Comparison of ENCODE assay signal across 19 cellular contexts in the genomic region with DNA sequence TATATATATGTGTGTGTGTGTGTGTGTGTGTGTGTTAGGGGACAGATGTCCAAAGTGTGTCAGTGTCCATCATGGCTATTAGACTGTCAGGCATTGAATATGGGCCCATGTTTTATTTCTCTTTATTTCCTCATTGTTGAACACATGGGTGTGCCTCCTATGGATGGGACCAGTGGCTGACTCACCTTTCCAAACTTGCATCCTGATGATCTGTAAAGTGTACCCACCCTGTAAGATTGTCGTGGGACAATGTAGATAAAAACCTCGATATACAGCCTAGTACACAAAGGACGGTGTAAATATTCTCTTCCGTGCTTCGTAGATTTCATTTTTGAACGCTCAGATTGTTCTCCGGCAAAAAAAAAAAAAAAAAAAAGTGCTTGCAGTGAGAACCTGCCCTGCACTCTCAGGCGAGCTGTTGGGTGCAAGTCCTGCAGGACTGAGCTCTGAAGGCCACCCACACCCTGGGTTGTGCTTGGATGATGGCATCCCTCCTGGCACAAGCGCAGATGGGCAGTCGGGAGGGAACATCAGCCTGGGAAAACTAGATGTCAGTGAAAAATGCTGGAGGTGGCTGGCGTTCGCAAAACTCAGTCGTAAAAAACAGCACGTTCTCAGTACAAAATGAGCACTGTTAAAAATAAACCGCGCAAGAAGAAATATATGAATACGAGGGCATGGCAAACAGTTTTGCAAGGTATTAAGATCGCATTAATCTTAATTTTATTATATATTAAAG.
"Had no signal": no experiment of that assay in that cellular context is flagged by ENCODE, and none has a peak within 500 bp of the region (broad histone marks: within the 10 kb centered on the region; RNA-seq: fewer than 3 reads in every experiment).

No MANE protein-coding gene starts in this region.

- H3K27ac ChIP-seq: coronary artery, upper lobe of left lung, VCaP had no signal

- ATAC-seq: activated CD8-positive, alpha-beta T cell treated with anti-CD3 and anti-CD28 coated beads, Interleukin-2, amount 10 ng/mL, durations not matched to agents 7 days and 5 days; gastrocnemius medialis; sciatic nerve; T-cell had no signal

- H3K4me3 Mint-ChIP-seq: activated CD8-positive, alpha-beta T cell treated with anti-CD3 and anti-CD28 coated beads, Interleukin-2, amount 10 ng/mL, durations not matched to agents 7 days and 5 days; activated T-helper 1 cell treated with anti-CD3 and anti-CD28 coated beads, Interleukin-12 subunit alpha, Interleukin-12 subunit beta, Interleukin-2, Interleukin-4 antibody, amounts not matched to agents 30 ng/mL and 10 ng/mL and 1 ng/mL, durations not matched to agents 14 hours and 24 hours and 36 hours; T-cell had no signal

- H3K9me3 ChIP-seq: gastrocnemius medialis, upper lobe of left lung had no signal

- H3K4me3 ChIP-seq: cardiac muscle cell, coronary artery, gastrocnemius medialis, upper lobe of left lung had no signal

- DNase-seq: activated CD4-positive, alpha-beta T cell treated with anti-CD3 and anti-CD28 coated beads for 4 hours; activated CD8-positive, alpha-beta memory T cell treated with anti-CD3 and anti-CD28 coated beads, Interleukin-2, amount 50 U/mL, for 48 hours; activated CD8-positive, alpha-beta T cell treated with anti-CD3 and anti-CD28 coated beads, Interleukin-2, amount 10 ng/mL, durations not matched to agents 7 days and 5 days; activated naive CD4-positive, alpha-beta T cell treated with Interleukin-2 at 50 U/mL for 16 hours; effector CD8-positive, alpha-beta T cell; gastrocnemius medialis; naive B cell; stimulated activated CD4-positive, alpha-beta T cell treated with anti-CD3 and anti-CD28 coated beads, Interleukin-12 subunit alpha, Interleukin-12 subunit beta, amount 100 ng/mL, for 4 hours; stimulated activated naive CD4-positive, alpha-beta T cell; T-cell; T1000; upper lobe of left lung had no signal

- H3K27me3 ChIP-seq: cardiac muscle cell, gastrocnemius medialis, upper lobe of left lung had no signal

- H3K27me3 Mint-ChIP-seq: naive B cell, T-cell had no signal

- H3K9me3 Mint-ChIP-seq: activated T-helper 1 cell treated with anti-CD3 and anti-CD28 coated beads, Interleukin-12 subunit alpha, Interleukin-12 subunit beta, Interleukin-2, Interleukin-4 antibody, amounts not matched to agents 30 ng/mL and 10 ng/mL and 1 ng/mL, durations not matched to agents 14 hours and 24 hours and 36 hours; naive B cell; T-cell had no signal

- H3K36me3 Mint-ChIP-seq: naive B cell had no signal

- H3K36me3 ChIP-seq: cardiac muscle cell, gastrocnemius medialis had no signal

- FAIRE-seq: astrocyte, keratinocyte had no signal

- H3K27ac Mint-ChIP-seq: activated CD8-positive, alpha-beta T cell treated with anti-CD3 and anti-CD28 coated beads, Interleukin-2, amount 10 ng/mL, durations not matched to agents 7 days and 5 days; activated T-helper 1 cell treated with anti-CD3 and anti-CD28 coated beads, Interleukin-12 subunit alpha, Interleukin-12 subunit beta, Interleukin-2, Interleukin-4 antibody, amounts not matched to agents 30 ng/mL and 10 ng/mL and 1 ng/mL, durations not matched to agents 14 hours and 24 hours and 36 hours; T-cell had no signal
